Comparison of ENCODE assay signal across 24 cellular contexts in the genomic region with DNA sequence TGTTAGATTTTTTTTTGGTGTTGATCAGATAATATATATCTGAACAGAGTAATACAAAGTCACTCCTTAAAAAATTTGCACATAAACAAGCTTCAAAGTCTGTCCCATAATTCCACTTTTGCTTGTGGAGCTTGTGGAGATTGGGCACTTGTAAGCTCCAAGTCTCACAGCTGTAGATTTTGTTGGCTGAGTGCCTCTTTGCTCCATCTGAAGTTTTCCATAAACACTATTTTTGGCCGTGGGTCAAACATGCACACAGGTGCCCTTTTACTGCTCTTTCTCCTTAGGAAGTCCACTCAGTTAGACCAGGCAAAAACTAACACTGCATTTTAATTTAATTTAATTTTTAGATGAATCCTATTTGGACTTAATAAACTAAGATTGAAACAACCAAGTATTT. TPM values are rescaled to one million over a fixed set of nuclear protein-coding genes. Genes with fewer than 3 reads are reported as not detected.
DNase-seq lines count a peak whose midpoint lies in the region; ATAC-seq, FAIRE-seq and TF ChIP-seq lines count a peak whose summit lies in the region.
"Had no signal": no experiment of that assay in that cellular context is flagged by ENCODE, and none has a peak within 500 bp of the region (broad histone marks: within the 10 kb centered on the region; RNA-seq: fewer than 3 reads in every experiment).

No MANE protein-coding gene starts in this region.

- TF ChIP-seq CTCF in colonic mucosa (IDR thresholded peaks at IDR 0.05): no peak
- TF ChIP-seq CTCF in pancreas (IDR thresholded peaks at IDR 0.05): no peak

- FAIRE-seq in pancreas (lab: Jason Lieb, UNC) (peak; percentile 17), GM12892 (lab: Jason Lieb, UNC) (no peak)

- H3K36me3 Mint-ChIP-seq in stimulated activated memory B cell treated with anti-CD40 and anti-IgM and Interleukin-4, amounts not matched to agents 10 μg/mL and 1 μg/mL and 100 μg/mL, for 72 hours: peaks cover 5% of the 10 kb centered on the region
- H3K36me3 Mint-ChIP-seq in activated CD4-positive, alpha-beta T cell treated with anti-CD3 and anti-CD28 coated beads, Interleukin-2, amount 10 ng/mL, durations not matched to agents 24 days and 14 days (ENCODE audit: low read depth): peaks cover 34% of the 10 kb centered on the region

- no peaks in the 10 kb centered on the region for H3K27me3 Mint-ChIP-seq in stimulated activated memory B cell treated with anti-CD40 and anti-IgM and Interleukin-4, amounts not matched to agents 10 μg/mL and 1 μg/mL and 100 μg/mL, for 72 hours
- no peaks in the 10 kb centered on the region for H3K27me3 Mint-ChIP-seq in activated CD4-positive, alpha-beta T cell treated with anti-CD3 and anti-CD28 coated beads, Interleukin-2, amount 10 ng/mL, durations not matched to agents 24 days and 14 days
- H3K27me3 Mint-ChIP-seq: central memory CD8-positive, alpha-beta T cell had no signal

- H3K27ac Mint-ChIP-seq in stimulated activated memory B cell treated with anti-CD40 and anti-IgM and Interleukin-4, amounts not matched to agents 10 μg/mL and 1 μg/mL and 100 μg/mL, for 72 hours: no peak overlapping the region
- no peak overlapping the region for H3K27ac Mint-ChIP-seq in activated CD4-positive, alpha-beta T cell treated with anti-CD3 and anti-CD28 coated beads, Interleukin-2, amount 10 ng/mL, durations not matched to agents 24 days and 14 days
- H3K27ac Mint-ChIP-seq: activated CD8-positive, alpha-beta T cell treated with anti-CD3 and anti-CD28 coated beads, Interleukin-2, amount 10 ng/mL, durations not matched to agents 7 days and 5 days had no signal

- ATAC-seq in pancreas (peak; percentile 71 to 82 (median 73)), GM18505 (IDR thresholded peaks at IDR 0.05; ENCODE audit: unreplicated experiment) (no peak)
- ATAC-seq in stimulated activated memory B cell treated with anti-CD40 and anti-IgM and Interleukin-4, amounts not matched to agents 10 μg/mL and 1 μg/mL and 100 μg/mL, for 72 hours: no peak
- ATAC-seq: activated CD4-positive, CD25-positive, alpha-beta regulatory T cell treated with anti-CD3 and anti-CD28 coated beads, Interleukin-2, amount 50 U/mL, for 24 hours; activated CD8-positive, alpha-beta T cell treated with anti-CD3 and anti-CD28 coated beads, Interleukin-2, amount 10 ng/mL, durations not matched to agents 7 days and 5 days had no signal

- no peak overlapping the region for H3K27ac ChIP-seq in colonic mucosa
- peak overlapping the region in 1 of 4 donors; percentile 36 for H3K27ac ChIP-seq in pancreas
- H3K27ac ChIP-seq: BLaER1, lower lobe of right lung, neutrophil, uterus had no signal

- intact Hi-C loops in colonic mucosa (cut with DNase I): no loop called here
- intact Hi-C loops in pancreas (cut with DNase I): no loop called here
- intact Hi-C loops in activated CD4-positive, alpha-beta T cell treated with anti-CD3 and anti-CD28 coated beads, Interleukin-2, amount 10 ng/mL, durations not matched to agents 24 days and 14 days (cut with micrococcal nuclease): loop anchor here (10.0 kb wide), 1 partner anchor 475 kb away; a partner anchor contains a TSS

- no peak overlapping the region for H3K4me3 Mint-ChIP-seq in stimulated activated memory B cell treated with anti-CD40 and anti-IgM and Interleukin-4, amounts not matched to agents 10 μg/mL and 1 μg/mL and 100 μg/mL, for 72 hours
- H3K4me3 Mint-ChIP-seq in activated CD4-positive, alpha-beta T cell treated with anti-CD3 and anti-CD28 coated beads, Interleukin-2, amount 10 ng/mL, durations not matched to agents 24 days and 14 days: no peak overlapping the region
- H3K4me3 Mint-ChIP-seq: activated CD8-positive, alpha-beta T cell treated with anti-CD3 and anti-CD28 coated beads, Interleukin-2, amount 10 ng/mL, durations not matched to agents 7 days and 5 days; central memory CD8-positive, alpha-beta T cell had no signal

- H3K9ac ChIP-seq in colonic mucosa (ENCODE audit: low read depth in 2 of 2, low read length in 2 of 2): no peak overlapping the region
- H3K9ac ChIP-seq: BLaER1 had no signal

- DNase-seq in A172 (ENCODE audit: low spot score) (peak; percentile 11), M059J (ENCODE audit: low read depth) (peak; percentile 22), colonic mucosa (peak; percentile 38), pancreas (peak in 3 of 6 donors; percentile 36 to 78 (median 42)), GM12892 (ENCODE audit: insufficient read length) (no peak)
- no peak for DNase-seq in activated CD4-positive, alpha-beta T cell treated with anti-CD3 and anti-CD28 coated beads, Interleukin-2, amount 10 ng/mL, durations not matched to agents 24 days and 14 days
- DNase-seq: ACHN; activated CD8-positive, alpha-beta T cell treated with anti-CD3 and anti-CD28 coated beads, Interleukin-2, amount 10 ng/mL, durations not matched to agents 7 days and 5 days; activated gamma-delta T cell treated with Interleukin-2 at 50 U/mL for 16 hours; amniotic stem cell; COR-L47; hippocampal formation; lower lobe of right lung; NCI-H2081; NCI-H524 treated with DMSO at 0.1 percent for 48 hours; retina; uterus had no signal

- H3K9me3 ChIP-seq in colonic mucosa (no peaks in the 10 kb centered on the region), pancreas (no peaks in the 10 kb centered on the region)
- H3K9me3 ChIP-seq: BLaER1, lower lobe of right lung, neutrophil, uterus had no signal

- H3K36me3 ChIP-seq in colonic mucosa: no peaks in the 10 kb centered on the region
- H3K36me3 ChIP-seq in pancreas: no peaks in the 10 kb centered on the region
- H3K36me3 ChIP-seq: uterus had no signal

- H3K9me3 Mint-ChIP-seq in stimulated activated memory B cell treated with anti-CD40 and anti-IgM and Interleukin-4, amounts not matched to agents 10 μg/mL and 1 μg/mL and 100 μg/mL, for 72 hours: no peaks in the 10 kb centered on the region
- H3K9me3 Mint-ChIP-seq in activated CD4-positive, alpha-beta T cell treated with anti-CD3 and anti-CD28 coated beads, Interleukin-2, amount 10 ng/mL, durations not matched to agents 24 days and 14 days: no peaks in the 10 kb centered on the region
- H3K9me3 Mint-ChIP-seq: central memory CD8-positive, alpha-beta T cell had no signal

- H3K27me3 ChIP-seq in colonic mucosa (no peaks in the 10 kb centered on the region), pancreas (no peaks in the 10 kb centered on the region)
- H3K27me3 ChIP-seq: BLaER1, neutrophil, uterus had no signal

- no peaks in the 10 kb centered on the region for H3K4me1 ChIP-seq in colonic mucosa
- H3K4me1 ChIP-seq in pancreas: peaks cover 15 to 33% (median 33%) of the 10 kb centered on the region in 3 donors
- H3K4me1 ChIP-seq: BLaER1, uterus had no signal

- TF ChIP-seq POLR2A in GM18505 (IDR thresholded peaks at IDR 0.05; ENCODE audit: borderline replicate concordance, extremely low read depth, insufficient read depth, insufficient read length) (no peak), GM12892 (IDR thresholded peaks at IDR 0.05; ENCODE audit: low read depth, low read length) (no peak)

- H3K4me3 ChIP-seq in colonic mucosa (no peak overlapping the region), pancreas (no peak overlapping the region)
- H3K4me3 ChIP-seq: BLaER1, lower lobe of right lung, uterus had no signal

- WGBS in pancreas, 2 donors: 11 to 14% methylated on average over 1 of the region's 1 CpG

- H3K4me1 Mint-ChIP-seq in stimulated activated memory B cell treated with anti-CD40 and anti-IgM and Interleukin-4, amounts not matched to agents 10 μg/mL and 1 μg/mL and 100 μg/mL, for 72 hours: peaks cover 10% of the 10 kb centered on the region
- peaks cover 10% of the 10 kb centered on the region for H3K4me1 Mint-ChIP-seq in activated CD4-positive, alpha-beta T cell treated with anti-CD3 and anti-CD28 coated beads, Interleukin-2, amount 10 ng/mL, durations not matched to agents 24 days and 14 days
- H3K4me1 Mint-ChIP-seq: central memory CD8-positive, alpha-beta T cell had no signal

RNA-seq across cellular contexts. Expression of a gene that starts 3.6 kb away (rescaled TPM):
- not detected in 2 replicates for total RNA-seq in A172 (2014; rRNA removed; shearing (Covaris generic))
- total RNA-seq in M059J (2014; rRNA removed; shearing (Covaris generic)): not detected in 2 replicates
- total RNA-seq in colonic mucosa (under 1 TPM in 1 of 2 donors, not detected in 1; 0.32 TPM), pancreas (under 1 TPM in 1 of 6 donors, not detected in 5; 0.37 TPM)
- not detected for polyA plus RNA-seq in pancreas
- 0.89 TPM for polyA plus RNA-seq in GM12892 (2012; ENCODE audit: missing spikeins)
- total RNA-seq in activated CD4-positive, alpha-beta T cell treated with anti-CD3 and anti-CD28 coated beads, Interleukin-2, amount 10 ng/mL, durations not matched to agents 24 days and 14 days: not detected in 2 replicates
- total RNA-seq: activated CD8-positive, alpha-beta T cell treated with anti-CD3 and anti-CD28 coated beads, Interleukin-2, amount 10 ng/mL, durations not matched to agents 7 days and 5 days; epithelial cell of proximal tubule; lower lobe of right lung; uterus had no signal

Comparison
In these comparisons a context has a peak if more than half of its experiments do, and no peak if none do; other contexts are left out.
1. DNase-seq: peak in A172 (single experiment), M059J (single experiment) and colonic mucosa (single experiment); none in GM12892 (single experiment) and activated CD4-positive, alpha-beta T cell treated with anti-CD3 and anti-CD28 coated beads, Interleukin-2, amount 10 ng/mL, durations not matched to agents 24 days and 14 days (single experiment).
2. ATAC-seq: peak in pancreas (4 of 4); none in GM18505 (single experiment) and stimulated activated memory B cell treated with anti-CD40 and anti-IgM and Interleukin-4, amounts not matched to agents 10 μg/mL and 1 μg/mL and 100 μg/mL, for 72 hours (single experiment).